ENCODE assay signal across 26 cellular contexts in genomic region chr4:176925962-176926361, GRCh38.
"Had no signal": no experiment of that assay in that cellular context is flagged by ENCODE, and none has a peak within 500 bp of the region (broad histone marks: within the 10 kb centered on the region; RNA-seq: fewer than 3 reads in every experiment).

No MANE protein-coding gene starts in this region.

- H3K27me3 Mint-ChIP-seq: IgD-negative memory B cell, T-cell had no signal

- H3K27ac Mint-ChIP-seq: IgD-negative memory B cell; T-cell; T-helper 1 cell treated with Interleukin-12 subunit alpha and Interleukin-12 subunit beta and Interleukin-4 antibody, amounts not matched to agents 30 μg/mL and 1 μg/mL, for 36 hours had no signal

- H3K36me3 ChIP-seq: SJCRH30 had no signal

- ATAC-seq: K562, Right ventricle myocardium inferior, T-cell had no signal

- H3K27me3 ChIP-seq: SJCRH30 had no signal

- H3K36me3 Mint-ChIP-seq: IgD-negative memory B cell, T-cell had no signal

- DNase-seq: Kasumi-1, NCI-H1092 treated with DMSO at 0.1 percent for 48 hours, NCI-H1436, NCI-H187, NCI-H2029, NCI-H2081 treated with DMSO at 0.1 percent for 48 hours, NCI-H2171, NCI-H226, NCI-H446, NCI-H510A, NCI-H524 treated with DMSO at 0.1 percent for 48 hours, NCI-H69, NCI-H774, OCI-M1, SHP77 treated with DMSO at 0.1 percent for 48 hours, SJCRH30, SW 1271, T-cell had no signal

- H3K4me2 ChIP-seq: KMS-11 had no signal

- H3K4me3 ChIP-seq: K562, SJCRH30 had no signal

- H3K4me1 Mint-ChIP-seq: IgD-negative memory B cell, T-cell had no signal

- H3K9me3 Mint-ChIP-seq: T-cell; T-helper 1 cell treated with Interleukin-12 subunit alpha and Interleukin-12 subunit beta and Interleukin-4 antibody, amounts not matched to agents 30 μg/mL and 1 μg/mL, for 36 hours had no signal

- H3K4me3 Mint-ChIP-seq: IgD-negative memory B cell; T-cell; T-helper 1 cell treated with Interleukin-12 subunit alpha and Interleukin-12 subunit beta and Interleukin-4 antibody, amounts not matched to agents 30 μg/mL and 1 μg/mL, for 36 hours had no signal

- FAIRE-seq: HTR-8/SVneo, K562, RCC 7860 had no signal

- H3K9ac ChIP-seq: KMS-11 had no signal

- H3K27ac ChIP-seq: KMS-11, RWPE1, SJCRH30 had no signal

- H3K9me3 ChIP-seq: SJCRH30 had no signal
